Comparison of ENCODE assay signal across 23 cellular contexts in genomic region chr16:8108991-8109509, GRCh38.
DNase-seq lines count a peak whose midpoint lies in the region; ATAC-seq and TF ChIP-seq lines count a peak whose summit lies in the region.
"Had no signal": no experiment of that assay in that cellular context is flagged by ENCODE, and none has a peak within 500 bp of the region (broad histone marks: within the 10 kb centered on the region; RNA-seq: fewer than 3 reads in every experiment).

No MANE protein-coding gene starts in this region.

- H3K27me3 Mint-ChIP-seq in GM23338 (ENCODE audit: insufficient read depth, low read depth, poor library complexity) (no peaks in the 10 kb centered on the region), mesothelial cell of epicardium (ENCODE audit: low read depth) (no peaks in the 10 kb centered on the region)
- no peaks in the 10 kb centered on the region for H3K27me3 Mint-ChIP-seq in activated T-helper 2 cell treated with anti-CD3 and anti-CD28 coated beads, Interferon-gamma antibody, Interleukin-2, Interleukin-4, amounts not matched to agents 10 μg/mL and 5 μg/mL and 100 μg/mL, durations not matched to agents 14 hours and 24 hours and 36 hours (ENCODE audit: low read depth)
- H3K27me3 Mint-ChIP-seq: brain; CD4-positive, alpha-beta T cell; IgD-negative memory B cell had no signal

- H3K9me3 Mint-ChIP-seq in GM23338 (peaks cover 37% of the 10 kb centered on the region), mesothelial cell of epicardium (peaks cover 43% of the 10 kb centered on the region)
- H3K9me3 Mint-ChIP-seq in activated T-helper 2 cell treated with anti-CD3 and anti-CD28 coated beads, Interferon-gamma antibody, Interleukin-2, Interleukin-4, amounts not matched to agents 10 μg/mL and 5 μg/mL and 100 μg/mL, durations not matched to agents 14 hours and 24 hours and 36 hours = peaks cover 44% of the 10 kb centered on the region

- no peak for ATAC-seq in GM23338
- ATAC-seq: activated T-cell treated with anti-CD3 and anti-CD28 coated beads, Interleukin-2, amount 50 U/mL, for 72 hours; left colon; right cardiac atrium; upper lobe of right lung had no signal

- peak overlapping the region; percentile 23; the same call in 1 of the 2 replicates for H2AFZ ChIP-seq in GM23338

- H3K4me3 ChIP-seq in GM23338 (no peak overlapping the region), fibroblast of villous mesenchyme (ENCODE audit: low read depth, low read length) (peak overlapping the region; percentile 65)
- H3K4me3 ChIP-seq: spleen, upper lobe of right lung had no signal

- peak; percentile 0 for DNase-seq in NCI-H1092 treated with DMSO at 0.1 percent for 48 hours (lab: John Stamatoyannopoulos, UW)
- DNase-seq in NCI-H1092 (lab: John Stamatoyannopoulos, UW) = no peak
- DNase-seq in GM23338 (ENCODE audit: low spot score) = no peak
- peak; percentile 76 for DNase-seq in NCI-H2227 (lab: John Stamatoyannopoulos, UW; ENCODE audit: unreplicated experiment)
- DNase-seq in fibroblast of villous mesenchyme (ENCODE audit: low read depth) = peak; percentile 87
- DNase-seq in activated T-helper 2 cell treated with anti-CD3 and anti-CD28 coated beads, Interferon-gamma antibody, Interleukin-2, Interleukin-4, amounts not matched to agents 10 μg/mL and 5 μg/mL and 100 μg/mL, durations not matched to agents 14 hours and 24 hours and 36 hours (ENCODE audit: low spot score) = no peak
- no peak for DNase-seq in mesothelial cell of epicardium (ENCODE audit: low spot score in 2 of 2, unreplicated experiment in 2 of 2)
- DNase-seq in T-helper 2 cell = no peak
- DNase-seq: activated CD4-positive, alpha-beta T cell treated with anti-CD3 and anti-CD28 coated beads, Interleukin-2, amount 50 U/mL, for 1 hour; activated naive CD4-positive, alpha-beta T cell treated with anti-CD3 and anti-CD28 coated beads for 36 hours; activated T-cell treated with anti-CD3 and anti-CD28 coated beads, Interleukin-2, amount 50 U/mL, for 72 hours; CD4-positive, alpha-beta T cell; hippocampal formation; left colon; NCI-H187; NCI-H446 treated with DMSO at 0.1 percent for 48 hours; right cardiac atrium; spleen; T-helper 9 cell; upper lobe of right lung had no signal

- H3F3A ChIP-seq in GM23338 (replicated peaks; ENCODE audit: low read depth) = no peaks in the 10 kb centered on the region

- peaks cover 3% of the 10 kb centered on the region; the same call in 1 of the 3 replicates for H3K36me3 Mint-ChIP-seq in GM23338 (ENCODE audit: low read depth)
- H3K36me3 Mint-ChIP-seq in activated T-helper 2 cell treated with anti-CD3 and anti-CD28 coated beads, Interferon-gamma antibody, Interleukin-2, Interleukin-4, amounts not matched to agents 10 μg/mL and 5 μg/mL and 100 μg/mL, durations not matched to agents 14 hours and 24 hours and 36 hours (ENCODE audit: low read depth) = no peaks in the 10 kb centered on the region
- no peaks in the 10 kb centered on the region for H3K36me3 Mint-ChIP-seq in mesothelial cell of epicardium
- H3K36me3 Mint-ChIP-seq: brain had no signal

- TF ChIP-seq CTCF in GM23338 (conservative IDR thresholded peaks at IDR 0.05; ENCODE audit: low read depth in 2 of 2) (no peak), fibroblast of villous mesenchyme (IDR thresholded peaks at IDR 0.05; ENCODE audit: insufficient read depth, low read depth, low read length) (no peak), mesothelial cell of epicardium (IDR thresholded peaks at IDR 0.05; ENCODE audit: unreplicated experiment) (no peak)

- H3K4me1 ChIP-seq in GM23338 (ENCODE audit: insufficient read depth) = no peaks in the 10 kb centered on the region
- H3K4me1 ChIP-seq: spleen, upper lobe of right lung had no signal

- no peaks in the 10 kb centered on the region for H3K79me2 ChIP-seq in GM23338 (replicated peaks; ENCODE audit: insufficient read depth)

- no peaks in the 10 kb centered on the region for H4K20me1 ChIP-seq in GM23338 (replicated peaks; ENCODE audit: insufficient read depth)

- H3K4me3 Mint-ChIP-seq in GM23338 = no peak overlapping the region
- H3K4me3 Mint-ChIP-seq in activated T-helper 2 cell treated with anti-CD3 and anti-CD28 coated beads, Interferon-gamma antibody, Interleukin-2, Interleukin-4, amounts not matched to agents 10 μg/mL and 5 μg/mL and 100 μg/mL, durations not matched to agents 14 hours and 24 hours and 36 hours (ENCODE audit: low read depth) = no peak overlapping the region
- H3K4me3 Mint-ChIP-seq in mesothelial cell of epicardium = no peak overlapping the region
- H3K4me3 Mint-ChIP-seq: activated naive CD4-positive, alpha-beta T cell treated with anti-CD3 and anti-CD28 coated beads for 36 hours; activated T-cell treated with anti-CD3 and anti-CD28 coated beads, Interleukin-2, amount 50 U/mL, for 72 hours; brain; CD4-positive, alpha-beta T cell; IgD-negative memory B cell; neural crest cell had no signal

- H3K9me2 ChIP-seq in GM23338 (ENCODE audit: insufficient read depth) = no peaks in the 10 kb centered on the region

- H3K27ac Mint-ChIP-seq in GM23338 (no peak overlapping the region), mesothelial cell of epicardium (no peak overlapping the region)
- H3K27ac Mint-ChIP-seq in activated T-helper 2 cell treated with anti-CD3 and anti-CD28 coated beads, Interferon-gamma antibody, Interleukin-2, Interleukin-4, amounts not matched to agents 10 μg/mL and 5 μg/mL and 100 μg/mL, durations not matched to agents 14 hours and 24 hours and 36 hours = no peak overlapping the region
- H3K27ac Mint-ChIP-seq: activated naive CD4-positive, alpha-beta T cell treated with anti-CD3 and anti-CD28 coated beads for 36 hours; activated T-cell treated with anti-CD3 and anti-CD28 coated beads, Interleukin-2, amount 50 U/mL, for 72 hours; brain; CD4-positive, alpha-beta T cell; IgD-negative memory B cell had no signal

- H3K27ac ChIP-seq in GM23338 (ENCODE audit: low read depth) = no peak overlapping the region
- H3K27ac ChIP-seq: spleen, upper lobe of right lung had no signal

- no peaks in the 10 kb centered on the region for H3K27me3 ChIP-seq in GM23338 (ENCODE audit: insufficient read depth)
- H3K27me3 ChIP-seq: spleen, upper lobe of right lung had no signal

- H3K4me1 Mint-ChIP-seq in GM23338 (no peaks in the 10 kb centered on the region), mesothelial cell of epicardium (no peaks in the 10 kb centered on the region)
- H3K4me1 Mint-ChIP-seq in activated T-helper 2 cell treated with anti-CD3 and anti-CD28 coated beads, Interferon-gamma antibody, Interleukin-2, Interleukin-4, amounts not matched to agents 10 μg/mL and 5 μg/mL and 100 μg/mL, durations not matched to agents 14 hours and 24 hours and 36 hours (ENCODE audit: low read depth) = no peaks in the 10 kb centered on the region
- H3K4me1 Mint-ChIP-seq: brain, neural crest cell had no signal

- H3K36me3 ChIP-seq in GM23338 (ENCODE audit: insufficient read depth) = no peaks in the 10 kb centered on the region; the same call in 1 of the 2 replicates
- H3K36me3 ChIP-seq: spleen, upper lobe of right lung had no signal

- no peak overlapping the region for H3K4me2 ChIP-seq in GM23338

- intact Hi-C loops in activated T-helper 2 cell treated with anti-CD3 and anti-CD28 coated beads, Interferon-gamma antibody, Interleukin-2, Interleukin-4, amounts not matched to agents 10 μg/mL and 5 μg/mL and 100 μg/mL, durations not matched to agents 14 hours and 24 hours and 36 hours (cut with micrococcal nuclease) = no loop called here

TF ChIP-seq in GM23338, 12 proteins besides CTCF, POLR2A, EP300 and RAD21 (continues in another document):
- TF ChIP-seq NANOG (IDR thresholded peaks at IDR 0.05; ENCODE audit: borderline replicate concordance) = no peak

Comparison
In these comparisons a context has a peak if more than half of its experiments do, and no peak if none do; other contexts are left out.
1. DNase-seq: peak in NCI-H1092 treated with DMSO at 0.1 percent for 48 hours (single experiment), NCI-H2227 (single experiment) and fibroblast of villous mesenchyme (single experiment); none in NCI-H1092 (single experiment), GM23338 (single experiment), activated T-helper 2 cell treated with anti-CD3 and anti-CD28 coated beads, Interferon-gamma antibody, Interleukin-2, Interleukin-4, amounts not matched to agents 10 μg/mL and 5 μg/mL and 100 μg/mL, durations not matched to agents 14 hours and 24 hours and 36 hours (single experiment), mesothelial cell of epicardium (0 of 2) and T-helper 2 cell (0 of 5).